Comparison of ENCODE assay signal across 1 cellular context in genomic region chr21:14766241-14766640, GRCh38.
TF ChIP-seq lines count a peak whose summit lies in the region.

No MANE protein-coding gene starts in this region.

TF ChIP-seq in H1, 55 proteins besides CTCF, POLR2A, EP300 and RAD21 (continued from another document):
- TF ChIP-seq E2F6 (IDR thresholded peaks at IDR 0.05) (peak; percentile 70), YY1 (IDR thresholded peaks at IDR 0.05; ENCODE audit: low read depth, low read length) (peak; percentile 89)
